In the genomic region with DNA sequence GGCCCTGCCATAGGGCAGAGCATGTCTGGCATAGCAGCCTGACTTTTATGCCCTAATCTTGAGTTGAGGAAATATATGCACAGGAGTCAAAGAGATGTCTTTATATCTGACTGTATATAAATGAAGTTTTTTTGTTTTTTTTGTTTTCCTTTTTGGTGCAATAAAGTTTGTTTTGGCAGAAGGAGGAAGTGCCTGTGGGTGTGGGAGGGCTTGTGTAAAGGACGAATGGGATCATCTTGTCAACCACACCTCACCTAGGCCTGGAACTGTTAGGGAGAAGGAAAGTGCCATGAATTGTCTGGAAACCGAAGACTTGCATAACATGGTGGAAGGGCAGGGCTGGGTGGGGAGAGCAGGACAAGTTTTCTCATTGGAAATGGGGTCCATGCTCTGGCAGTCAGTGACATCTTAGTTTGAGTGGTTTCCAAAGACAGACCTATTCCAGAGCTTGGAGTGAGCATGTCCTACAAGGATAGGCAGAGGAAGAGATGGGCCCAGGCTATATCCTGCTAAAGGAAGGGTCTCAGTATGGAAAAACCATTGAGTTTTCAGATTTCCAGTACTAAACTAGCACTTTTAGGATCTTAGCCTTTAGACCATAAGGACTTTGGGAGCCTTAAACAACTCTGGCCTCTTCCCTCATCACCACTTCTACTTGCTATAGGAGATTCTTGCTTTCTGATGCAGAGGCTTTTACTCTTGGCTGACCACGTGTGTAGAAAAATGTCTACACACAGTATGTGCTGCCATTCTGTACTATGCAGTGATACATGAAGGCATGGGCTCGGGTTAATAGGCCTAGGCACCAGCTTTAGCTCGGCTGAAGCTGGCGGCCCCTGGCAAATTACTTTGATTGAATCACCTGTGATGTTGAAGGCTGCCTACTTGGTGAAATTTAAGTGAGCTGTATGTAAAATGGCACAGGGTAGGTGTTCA, we compare ENCODE assay signal across 17 cellular contexts. TPM values are rescaled to one million over a fixed set of nuclear protein-coding genes. Genes with fewer than 3 reads are reported as not detected.
A peak's percentile ranks its signal among the peaks of the same experiment; 100 is the strongest.
DNase-seq lines count a peak whose midpoint lies in the region; ATAC-seq, FAIRE-seq and TF ChIP-seq lines count a peak whose summit lies in the region.
"Had no signal": no experiment of that assay in that cellular context is flagged by ENCODE, and none has a peak within 500 bp of the region (broad histone marks: within the 10 kb centered on the region; RNA-seq: fewer than 3 reads in every experiment).

No MANE protein-coding gene starts in this region.

- H3K9me3 Mint-ChIP-seq in CD4-positive, alpha-beta T cell: no peaks in the 10 kb centered on the region
- H3K9me3 Mint-ChIP-seq in HFFc6 (no peaks in the 10 kb centered on the region), naive B cell (no peaks in the 10 kb centered on the region)
- H3K9me3 Mint-ChIP-seq in activated naive CD8-positive, alpha-beta T cell treated with anti-CD3 and anti-CD28 coated beads, Interleukin-2, amount 10 ng/mL, durations not matched to agents 7 days and 5 days: no peaks in the 10 kb centered on the region
- H3K9me3 Mint-ChIP-seq: naive thymus-derived CD4-positive, alpha-beta T cell had no signal

- intact Hi-C loops in CD4-positive, alpha-beta T cell (cut with DNase I, micrococcal nuclease): no loop called here

- H3K4me1 Mint-ChIP-seq in CD4-positive, alpha-beta T cell (ENCODE audit: low read depth): no peaks in the 10 kb centered on the region
- H3K4me1 Mint-ChIP-seq in HFFc6 (ENCODE audit: low read depth): no peaks in the 10 kb centered on the region; the same call in 1 of the 2 replicates
- no peaks in the 10 kb centered on the region for H3K4me1 Mint-ChIP-seq in activated naive CD8-positive, alpha-beta T cell treated with anti-CD3 and anti-CD28 coated beads, Interleukin-2, amount 10 ng/mL, durations not matched to agents 7 days and 5 days
- peaks cover 10 to 18% (median 13%) of the 10 kb centered on the region in 3 donors for H3K4me1 Mint-ChIP-seq in naive B cell

- no peak for DNase-seq in CD4-positive, alpha-beta T cell
- DNase-seq in HFFc6: no peak
- no peak for DNase-seq in activated naive CD8-positive, alpha-beta T cell treated with anti-CD3 and anti-CD28 coated beads, Interleukin-2, amount 10 ng/mL, durations not matched to agents 7 days and 5 days
- DNase-seq in naive B cell: no peak
- no peak for DNase-seq in Kasumi-1 (lab: John Stamatoyannopoulos, UW)
- no peak for DNase-seq in frontal cortex (ENCODE audit: low spot score in 2 of 2)
- DNase-seq in islet precursor cell: no peak
- DNase-seq: COR-L47; naive thymus-derived CD4-positive, alpha-beta T cell; NCI-H2029; stimulated activated CD4-positive, alpha-beta T cell treated with anti-CD3 and anti-CD28 coated beads, Interleukin-12 subunit alpha, Interleukin-12 subunit beta, amount 100 ng/mL, for 4 hours; stimulated activated CD8-positive, alpha-beta memory T cell treated with anti-CD3 and anti-CD28 coated beads, Interleukin-4, amount 100 ng/mL, for 48 hours; T-helper 2 cell had no signal

- POLR2A ChIA-PET in CD4-positive, alpha-beta T cell (lab: Charles Lee): interaction anchor here (0.8 to 1.1 kb wide), 2 partner anchors 36 to 243 kb away, joined by 3 to 5 read pairs; a partner anchor contains a TSS
- POLR2A ChIA-PET in activated naive CD8-positive, alpha-beta T cell treated with anti-CD3 and anti-CD28 coated beads, Interleukin-2, amount 10 ng/mL, durations not matched to agents 7 days and 5 days (lab: Charles Lee): interaction anchor here (0.6 to 1.8 kb wide), 3 partner anchors 15 to 471 kb away, joined by 3 to 5 read pairs (median 4); a partner anchor contains a TSS

- TF ChIP-seq CTCF in CD4-positive, alpha-beta T cell (IDR thresholded peaks at IDR 0.05): no peak
- TF ChIP-seq CTCF in HFFc6 (IDR thresholded peaks at IDR 0.05): no peak

- no peak overlapping the region for H3K4me3 Mint-ChIP-seq in CD4-positive, alpha-beta T cell
- H3K4me3 Mint-ChIP-seq in HFFc6 (no peak overlapping the region), naive B cell (peak overlapping the region in 2 of 8 donors; percentile 17 to 61)
- no peak overlapping the region for H3K4me3 Mint-ChIP-seq in activated naive CD8-positive, alpha-beta T cell treated with anti-CD3 and anti-CD28 coated beads, Interleukin-2, amount 10 ng/mL, durations not matched to agents 7 days and 5 days
- H3K4me3 Mint-ChIP-seq: naive thymus-derived CD4-positive, alpha-beta T cell had no signal

- CTCF ChIA-PET in CD4-positive, alpha-beta T cell (lab: Charles Lee): no interaction called here

- H3K36me3 Mint-ChIP-seq in CD4-positive, alpha-beta T cell (ENCODE audit: low read depth): peaks cover 97% of the 10 kb centered on the region
- H3K36me3 Mint-ChIP-seq in HFFc6 (ENCODE audit: low read depth) (peaks cover 55% of the 10 kb centered on the region), naive B cell (peaks cover 15 to 24% of the 10 kb centered on the region in 2 donors)
- peaks cover 17% of the 10 kb centered on the region for H3K36me3 Mint-ChIP-seq in activated naive CD8-positive, alpha-beta T cell treated with anti-CD3 and anti-CD28 coated beads, Interleukin-2, amount 10 ng/mL, durations not matched to agents 7 days and 5 days

- peak overlapping the region; percentile 53 for H3K27ac Mint-ChIP-seq in CD4-positive, alpha-beta T cell
- H3K27ac Mint-ChIP-seq in HFFc6 (peak overlapping the region; percentile 21), naive B cell (peak overlapping the region in 5 of 6 donors; percentile 25 to 76 (median 48))
- H3K27ac Mint-ChIP-seq in activated naive CD8-positive, alpha-beta T cell treated with anti-CD3 and anti-CD28 coated beads, Interleukin-2, amount 10 ng/mL, durations not matched to agents 7 days and 5 days: peak overlapping the region; percentile 43

- no peak for ATAC-seq in CD4-positive, alpha-beta T cell (ENCODE audit: poor library complexity)
- no peak for ATAC-seq in activated naive CD8-positive, alpha-beta T cell treated with anti-CD3 and anti-CD28 coated beads, Interleukin-2, amount 10 ng/mL, durations not matched to agents 7 days and 5 days (ENCODE audit: low read depth)
- no peak for ATAC-seq in naive B cell (ENCODE audit: low read depth in 2 of 2)
- no peak for ATAC-seq in GM19452 (IDR thresholded peaks at IDR 0.05; ENCODE audit: unreplicated experiment)
- ATAC-seq: esophagus mucosa; naive thymus-derived CD4-positive, alpha-beta T cell had no signal

- H3K27me3 Mint-ChIP-seq in CD4-positive, alpha-beta T cell: no peaks in the 10 kb centered on the region
- H3K27me3 Mint-ChIP-seq in HFFc6 (ENCODE audit: insufficient read depth) (no peaks in the 10 kb centered on the region; the same call in none of the 2 replicates), naive B cell (no peaks in the 10 kb centered on the region)
- H3K27me3 Mint-ChIP-seq in activated naive CD8-positive, alpha-beta T cell treated with anti-CD3 and anti-CD28 coated beads, Interleukin-2, amount 10 ng/mL, durations not matched to agents 7 days and 5 days: no peaks in the 10 kb centered on the region
- H3K27me3 Mint-ChIP-seq: naive thymus-derived CD4-positive, alpha-beta T cell had no signal

- H3K27ac ChIP-seq in CD4-positive, alpha-beta T cell (ENCODE audit: low read depth, low read length): no peak overlapping the region
- H3K27ac ChIP-seq: breast epithelium had no signal

- no peak for FAIRE-seq in frontal cortex (lab: Jason Lieb, UNC)
- FAIRE-seq: H1 had no signal

- no peaks in the 10 kb centered on the region for H3K9me3 ChIP-seq in CD4-positive, alpha-beta T cell (ENCODE audit: control insufficient read depth, low read length)
- H3K9me3 ChIP-seq: breast epithelium had no signal

- H3K27me3 ChIP-seq in CD4-positive, alpha-beta T cell (ENCODE audit: control insufficient read depth, insufficient read depth, low read length): no peaks in the 10 kb centered on the region
- H3K27me3 ChIP-seq: breast epithelium had no signal

RNA-seq across cellular contexts. Expression of a gene that starts 15.5 kb away (rescaled TPM):
- total RNA-seq in CD4-positive, alpha-beta T cell: 10 to 100 TPM; 53.8 to 57.4 TPM
- 100 to 1,000 TPM; 131 to 176 (median 157) TPM for total RNA-seq in HFFc6 (2021; fragmentation: NEBNext Ultra II Directional; extraction: Animal tissue kit (Norgen Biotek cat#: 25700))
- 10 to 100 TPM; 82.6 to 96.2 TPM for total RNA-seq in activated naive CD8-positive, alpha-beta T cell treated with anti-CD3 and anti-CD28 coated beads, Interleukin-2, amount 10 ng/mL, durations not matched to agents 7 days and 5 days
- 100 to 1,000 TPM in 4 of 6 donors, 10 to 100 TPM in 2; 92.4 to 140 (median 108) TPM for polyA plus RNA-seq in naive B cell (ENCODE audit: low read depth in 6 of 6)
- 43.6 TPM for total RNA-seq in frontal cortex

RNA-seq across cellular contexts. Expression of a gene that starts 20.9 kb away (rescaled TPM):
- total RNA-seq in CD4-positive, alpha-beta T cell: 10 to 100 TPM; 60.5 to 61.6 TPM
- total RNA-seq in HFFc6 (2021; fragmentation: NEBNext Ultra II Directional; extraction: Animal tissue kit (Norgen Biotek cat#: 25700)): 100 to 1,000 TPM; 117 to 135 (median 125) TPM
- 10 to 100 TPM; 71.6 to 74.7 TPM for total RNA-seq in activated naive CD8-positive, alpha-beta T cell treated with anti-CD3 and anti-CD28 coated beads, Interleukin-2, amount 10 ng/mL, durations not matched to agents 7 days and 5 days
- polyA plus RNA-seq in naive B cell (ENCODE audit: low read depth in 6 of 6): 10 to 100 TPM; 75.2 to 89.3 (median 76.9) TPM
- total RNA-seq in frontal cortex: 52.2 TPM

RNA-seq across cellular contexts. Expression of a gene that starts 36.6 kb away (rescaled TPM):
- total RNA-seq in CD4-positive, alpha-beta T cell: 10 to 100 TPM; 11.8 to 13.9 TPM
- total RNA-seq in HFFc6 (2021; fragmentation: NEBNext Ultra II Directional; extraction: Animal tissue kit (Norgen Biotek cat#: 25700)): 100 to 1,000 TPM; 125 to 158 (median 145) TPM
- total RNA-seq in activated naive CD8-positive, alpha-beta T cell treated with anti-CD3 and anti-CD28 coated beads, Interleukin-2, amount 10 ng/mL, durations not matched to agents 7 days and 5 days: 10 to 100 TPM; 53.4 to 61.9 TPM
- 100 to 1,000 TPM; 170 to 239 (median 193) TPM for polyA plus RNA-seq in naive B cell (ENCODE audit: low read depth in 6 of 6)
- 29.3 TPM for total RNA-seq in frontal cortex

RNA-seq across cellular contexts. Expression of a gene that starts 39.3 kb away (rescaled TPM):
- total RNA-seq in CD4-positive, alpha-beta T cell: not detected
- total RNA-seq in HFFc6 (2021; fragmentation: NEBNext Ultra II Directional; extraction: Animal tissue kit (Norgen Biotek cat#: 25700)): under 1 TPM in 4 of 6 experiments, not detected in 2; 0.31 to 0.60 (median 0.35) TPM
- total RNA-seq in activated naive CD8-positive, alpha-beta T cell treated with anti-CD3 and anti-CD28 coated beads, Interleukin-2, amount 10 ng/mL, durations not matched to agents 7 days and 5 days: not detected
- polyA plus RNA-seq in naive B cell (ENCODE audit: low read depth in 6 of 6): not detected
- not detected for total RNA-seq in frontal cortex
- total RNA-seq: breast epithelium; esophagus mucosa; H1; naive thymus-derived CD4-positive, alpha-beta T cell had no signal
- polyA plus RNA-seq: naive thymus-derived CD4-positive, alpha-beta T cell had no signal
